In the genomic region with DNA sequence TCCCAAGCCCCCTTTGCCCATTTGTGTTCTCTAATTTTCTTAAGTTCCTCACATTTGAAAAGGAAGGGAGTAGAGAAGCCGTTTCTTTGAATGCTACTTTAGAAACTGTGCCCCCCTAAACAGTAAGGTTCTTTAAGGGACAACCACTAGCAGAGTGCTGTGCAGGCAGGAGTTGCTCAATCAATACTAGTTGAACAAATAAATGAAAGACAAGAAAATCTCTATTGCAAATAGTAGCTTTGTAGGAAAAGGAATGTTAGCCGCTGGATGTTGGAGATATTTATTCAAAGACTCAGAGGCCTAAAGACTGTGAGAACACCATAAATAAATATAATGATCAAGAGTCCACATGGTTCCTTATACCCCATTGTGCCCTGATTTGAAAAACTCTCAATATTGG, we compare ENCODE assay signal across 34 cellular contexts.
"Had no signal": no experiment of that assay in that cellular context is flagged by ENCODE, and none has a peak within 500 bp of the region (broad histone marks: within the 10 kb centered on the region; RNA-seq: fewer than 3 reads in every experiment).

No MANE protein-coding gene starts in this region.

- ATAC-seq: foreskin keratinocyte; gastroesophageal sphincter; heart left ventricle; left cardiac atrium; mucosa of descending colon; natural killer cell treated with Interleukin-12 subunit alpha and Interleukin-12 subunit beta and Interleukin-15 and Interleukin-18, amount 100 ng/mL, for 72 hours; pancreas; sciatic nerve; upper lobe of right lung had no signal

- H3K9me3 Mint-ChIP-seq: endodermal cell; memory B cell; mesothelial cell of epicardium; naive B cell; natural killer cell treated with Interleukin-12 subunit alpha and Interleukin-12 subunit beta and Interleukin-15 and Interleukin-18, amount 100 ng/mL, for 72 hours; neural crest cell; stimulated activated naive CD8-positive, alpha-beta T cell treated with anti-CD3 and anti-CD28 coated beads, Interleukin-15, amount 100 ng/mL, for 72 hours had no signal

- FAIRE-seq: colon, endothelial cell of umbilical vein, islet of Langerhans, pancreas had no signal

- H3K27me3 ChIP-seq: dorsolateral prefrontal cortex, esophagus muscularis mucosa, foreskin keratinocyte, gastroesophageal sphincter, heart left ventricle, neutrophil, pancreas, suprapubic skin, transverse colon, upper lobe of right lung, uterus had no signal

- H3K27me3 Mint-ChIP-seq: memory B cell; naive B cell; natural killer cell treated with Interleukin-12 subunit alpha and Interleukin-12 subunit beta and Interleukin-15 and Interleukin-18, amount 100 ng/mL, for 72 hours; stimulated activated naive CD8-positive, alpha-beta T cell treated with anti-CD3 and anti-CD28 coated beads, Interleukin-15, amount 100 ng/mL, for 72 hours had no signal

- H3K9me3 ChIP-seq: esophagus muscularis mucosa, gastroesophageal sphincter, heart left ventricle, left ventricle myocardium inferior, mucosa of descending colon, neutrophil, pancreas, suprapubic skin, transverse colon, upper lobe of right lung, uterus had no signal

- H3K4me3 ChIP-seq: dorsolateral prefrontal cortex, esophagus muscularis mucosa, gastroesophageal sphincter, heart left ventricle, left ventricle myocardium inferior, lung, mucosa of descending colon, pancreas, smooth muscle cell, suprapubic skin, transverse colon, upper lobe of right lung, uterus had no signal

- H3K36me3 Mint-ChIP-seq: mesothelial cell of epicardium; natural killer cell treated with Interleukin-12 subunit alpha and Interleukin-12 subunit beta and Interleukin-15 and Interleukin-18, amount 100 ng/mL, for 72 hours had no signal

- H3K4me1 ChIP-seq: foreskin keratinocyte, suprapubic skin, uterus had no signal

- DNase-seq: dorsolateral prefrontal cortex; effector CD8-positive, alpha-beta T cell; endodermal cell; foreskin keratinocyte; heart left ventricle; hippocampal formation; left cardiac atrium; left ventricle myocardium inferior; mucosa of descending colon; naive B cell; pancreas; stimulated activated CD4-positive, alpha-beta T cell treated with anti-CD3 and anti-CD28 coated beads, Interleukin-12 subunit alpha, Interleukin-12 subunit beta, amount 100 ng/mL, for 4 hours; stimulated activated CD4-positive, alpha-beta T cell treated with anti-CD3 and anti-CD28 coated beads, Interleukin-1b, Interleukin-23, amount 100 ng/mL, for 48 hours; stimulated activated CD4-positive, alpha-beta T cell treated with anti-CD3 and anti-CD28 coated beads, Interleukin-4, amount 100 ng/mL, for 1 hour; stimulated activated CD8-positive, alpha-beta memory T cell treated with anti-CD3 and anti-CD28 coated beads, Interleukin-4, amount 100 ng/mL, for 48 hours; stimulated activated naive CD4-positive, alpha-beta T cell; stimulated activated naive CD8-positive, alpha-beta T cell treated with anti-CD3 and anti-CD28 coated beads, Interleukin-15, amount 100 ng/mL, for 72 hours; transverse colon; upper lobe of right lung; uterus had no signal

- H3K27ac ChIP-seq: dorsolateral prefrontal cortex, esophagus muscularis mucosa, foreskin keratinocyte, gastroesophageal sphincter, heart left ventricle, left ventricle myocardium inferior, neutrophil, pancreas, suprapubic skin, transverse colon, upper lobe of right lung, uterus had no signal

- H3K27ac Mint-ChIP-seq: endodermal cell; memory B cell; stimulated activated naive CD8-positive, alpha-beta T cell treated with anti-CD3 and anti-CD28 coated beads, Interleukin-15, amount 100 ng/mL, for 72 hours had no signal

- H3K36me3 ChIP-seq: esophagus muscularis mucosa, gastroesophageal sphincter, heart left ventricle, left ventricle myocardium inferior, pancreas, suprapubic skin, transverse colon, upper lobe of right lung, uterus had no signal

- H3K4me3 Mint-ChIP-seq: endodermal cell; memory B cell; mesothelial cell of epicardium; naive B cell; natural killer cell treated with Interleukin-12 subunit alpha and Interleukin-12 subunit beta and Interleukin-15 and Interleukin-18, amount 100 ng/mL, for 72 hours; neural crest cell; stimulated activated naive CD8-positive, alpha-beta T cell treated with anti-CD3 and anti-CD28 coated beads, Interleukin-15, amount 100 ng/mL, for 72 hours had no signal
